ENCODE assay signal across 8 cellular contexts in genomic region chr16:70332728-70333127, GRCh38. TPM values are rescaled to one million over a fixed set of nuclear protein-coding genes. Genes with fewer than 3 reads are reported as not detected.
DNase-seq lines count a peak whose midpoint lies in the region; ATAC-seq, FAIRE-seq and TF ChIP-seq lines count a peak whose summit lies in the region.
"Not testable (repeated sequence)": the region's sequence is repeated elsewhere in the genome, so short reads cannot be mapped to it uniquely, and the experiment has no call there.

No MANE protein-coding gene starts in this region.

- H3K27ac ChIP-seq in A549 (peak overlapping the region; percentile 58 to 82; a peak in 5 of 6 replicates), left ventricle myocardium inferior (replicated peaks) (peak overlapping the region; percentile 16)
- not testable (repeated sequence) for H3K27ac ChIP-seq in H9 (ENCODE audit: insufficient read length, low read depth, low read length); endothelial cell of umbilical vein (ENCODE audit: insufficient read depth, low read depth, low read length)

- not testable (repeated sequence) for H3K56ac ChIP-seq in H9 (ENCODE audit: insufficient read length, low read depth, low read length)

- dilution Hi-C loops in endothelial cell of umbilical vein (cut with MboI; ENCODE audit: extremely low pct_ligation_motif_present, low sequenced_read_pairs): not testable (repeated sequence)

- H3K36me3 ChIP-seq in endothelial cell of umbilical vein (ENCODE audit: control insufficient read depth in 2 of 2, extremely low read depth in 1 of 2, insufficient read depth in 2 of 2, low read length in 2 of 2) (peaks cover 6 to 25% of the 10 kb centered on the region in 2 experiments), left ventricle myocardium inferior (peaks cover 79% of the 10 kb centered on the region)

- not testable (repeated sequence) for BruUV-seq in endothelial cell of umbilical vein (replicated peaks; lab: Mats Ljungman, UMichigan)

- H3K4me3 ChIP-seq in A549; endothelial cell of umbilical vein (replicated peaks in 1 of 3; ENCODE audit: insufficient read depth in 1 of 3, low read depth in 1 of 3, low read length in 3 of 3); left ventricle myocardium inferior: not testable (repeated sequence)

- not testable (repeated sequence) for FAIRE-seq in A549 (lab: Jason Lieb, UNC)
- peak; percentile 43 for FAIRE-seq in endothelial cell of umbilical vein (lab: Jason Lieb, UNC)

- intact Hi-C loops in activated naive CD4-positive, alpha-beta T cell treated with anti-CD3 and anti-CD28 coated beads for 36 hours (cut with micrococcal nuclease): loop anchor here (5.0 kb wide), 1 partner anchor 320 kb away; no protein-coding TSS in a partner anchor
- intact Hi-C loops in endothelial cell of umbilical vein (cut with micrococcal nuclease); left ventricle myocardium inferior (cut with micrococcal nuclease): not testable (repeated sequence)

- H3K14ac ChIP-seq in H9 (ENCODE audit: insufficient read depth, low read length): not testable (repeated sequence)

- H3K23me2 ChIP-seq in H9 (ENCODE audit: insufficient read length, low read depth, low read length, poor library complexity, severe bottlenecking): not testable (repeated sequence)

- not testable (repeated sequence) for H2AK5ac ChIP-seq in H9 (ENCODE audit: insufficient read length, low read length)

- peak in 1 of 2 experiments; percentile 19; a peak in 2 of 6 replicates for ATAC-seq in A549
- not testable (repeated sequence) for ATAC-seq in T-helper 17 cell

- H3K36me3 Mint-ChIP-seq in H9 (ENCODE audit: insufficient read depth in 1 of 3, low read depth in 3 of 3): peaks cover 28 to 62% (median 53%) of the 10 kb centered on the region in 3 experiments; a peak in 6 of 7 replicates
- H3K36me3 Mint-ChIP-seq in T-helper 17 cell (ENCODE audit: low read depth); activated naive CD4-positive, alpha-beta T cell treated with anti-CD3 and anti-CD28 coated beads for 36 hours (ENCODE audit: low read depth): not testable (repeated sequence)
- peaks cover 53% of the 10 kb centered on the region for H3K36me3 Mint-ChIP-seq in brain
- peaks cover 17% of the 10 kb centered on the region for H3K36me3 Mint-ChIP-seq in progenitor cell of endocrine pancreas (ENCODE audit: insufficient read depth)

- not testable (repeated sequence) for H2BK12ac ChIP-seq in H9 (ENCODE audit: insufficient read length, low read depth, low read length)

- H2BK15ac ChIP-seq in H9 (ENCODE audit: low read depth, low read length): not testable (repeated sequence)

- not testable (repeated sequence) for H3K4me2 ChIP-seq in A549; H9 (ENCODE audit: insufficient read depth, insufficient read length, low read length); endothelial cell of umbilical vein (ENCODE audit: insufficient read depth, low read length)

- not testable (repeated sequence) for H3K9ac ChIP-seq in H9 (ENCODE audit: extremely low read depth, insufficient read length, low read length); endothelial cell of umbilical vein (replicated peaks; ENCODE audit: extremely low read depth, insufficient read depth, low read length)

- H4K8ac ChIP-seq in H9 (replicated peaks; ENCODE audit: insufficient read length, low read depth, low read length): not testable (repeated sequence)

- H2BK20ac ChIP-seq in H9 (ENCODE audit: low read depth, low read length, poor library complexity, severe bottlenecking): not testable (repeated sequence)

- peak overlapping the region; percentile 71 to 92 (median 84); a peak in 4 of 7 replicates for H3K27ac Mint-ChIP-seq in H9
- H3K27ac Mint-ChIP-seq in T-helper 17 cell: peak overlapping the region; percentile 49
- peak overlapping the region; percentile 50 for H3K27ac Mint-ChIP-seq in activated naive CD4-positive, alpha-beta T cell treated with anti-CD3 and anti-CD28 coated beads for 36 hours
- peak overlapping the region in 3 of 5 experiments; percentile 46 to 89 (median 56) for H3K27ac Mint-ChIP-seq in brain
- peak overlapping the region; percentile 84 for H3K27ac Mint-ChIP-seq in progenitor cell of endocrine pancreas

- TF ChIP-seq CTCF in A549 (IDR thresholded peaks at IDR 0.05); H9 (conservative IDR thresholded peaks at IDR 0.05); brain (conservative IDR thresholded peaks at IDR 0.05); endothelial cell of umbilical vein (IDR thresholded peaks at IDR 0.05; ENCODE audit: extremely low read depth in 1 of 2, insufficient read depth in 1 of 2, low read depth in 1 of 2, low read length in 2 of 2); left ventricle myocardium inferior (IDR thresholded peaks at IDR 0.05; ENCODE audit: borderline replicate concordance); progenitor cell of endocrine pancreas (IDR thresholded peaks at IDR 0.05; ENCODE audit: unreplicated experiment): not testable (repeated sequence)

- POLR2A ChIA-PET in A549 (lab: Yijun Ruan, JAX); endothelial cell of umbilical vein (lab: Charles Lee): not testable (repeated sequence)

- H3K27me3 Mint-ChIP-seq in H9 (ENCODE audit: low read depth); T-helper 17 cell; activated naive CD4-positive, alpha-beta T cell treated with anti-CD3 and anti-CD28 coated beads for 36 hours (ENCODE audit: low read depth); brain; progenitor cell of endocrine pancreas: not testable (repeated sequence)

- H3K9me3 ChIP-seq in A549; H9 (ENCODE audit: control insufficient read depth, low read depth, low read length); T-helper 17 cell (ENCODE audit: control insufficient read depth, low read length, poor library complexity, severe bottlenecking); endothelial cell of umbilical vein (replicated peaks; ENCODE audit: control insufficient read depth, insufficient read depth, low read length); left ventricle myocardium inferior (replicated peaks): not testable (repeated sequence)

- not testable (repeated sequence) for H3K9me1 ChIP-seq in endothelial cell of umbilical vein (replicated peaks; ENCODE audit: control insufficient read depth, extremely low read depth, insufficient read depth, low read length)

- not testable (repeated sequence) for TF ChIP-seq EP300 in A549 (IDR thresholded peaks at IDR 0.05)

- not testable (repeated sequence) for H2AFZ ChIP-seq in H9 (ENCODE audit: low read length); endothelial cell of umbilical vein (ENCODE audit: low read depth, low read length)

- H2BK120ac ChIP-seq in H9 (ENCODE audit: low read depth, low read length, poor library complexity, severe bottlenecking): not testable (repeated sequence)

- not testable (repeated sequence) for H3K27me3 ChIP-seq in H9 (ENCODE audit: insufficient read depth, low read length); endothelial cell of umbilical vein (ENCODE audit: control insufficient read depth in 2 of 2, insufficient read depth in 2 of 2, low read length in 2 of 2); left ventricle myocardium inferior (ENCODE audit: low read depth)

- H3K23ac ChIP-seq in H9 (ENCODE audit: insufficient read length, low read depth, low read length): not testable (repeated sequence)

- H3K4ac ChIP-seq in H9 (ENCODE audit: low read depth, low read length): not testable (repeated sequence)

- 91% methylated on average over 5 of the region's 12 CpGs for WGBS in A549 (ENCODE audit: missing lambda C conversion rate)
- no CpG with 5 or more reads among the region's 12 CpGs for WGBS in H9 (ENCODE audit: extremely low coverage, insufficient read length, low lambda C conversion rate)

- H3K79me2 ChIP-seq in H9 (ENCODE audit: insufficient read depth, low read length); endothelial cell of umbilical vein (ENCODE audit: control insufficient read depth, insufficient read depth, low read length): not testable (repeated sequence)

- H3K4me1 ChIP-seq in A549; H9 (ENCODE audit: insufficient read depth, low read length); endothelial cell of umbilical vein (ENCODE audit: control insufficient read depth, extremely low read depth, insufficient read depth, low read length); left ventricle myocardium inferior: not testable (repeated sequence)

- not testable (repeated sequence) for H3K9me3 Mint-ChIP-seq in H9; activated naive CD4-positive, alpha-beta T cell treated with anti-CD3 and anti-CD28 coated beads for 36 hours; brain; progenitor cell of endocrine pancreas (ENCODE audit: low read depth)

- H3K79me1 ChIP-seq in H9 (ENCODE audit: insufficient read depth, low read depth, low read length, poor library complexity, severe bottlenecking): not testable (repeated sequence)

- H3T11ph ChIP-seq in H9 (ENCODE audit: low read length): not testable (repeated sequence)

- not testable (repeated sequence) for H4K5ac ChIP-seq in H9 (ENCODE audit: insufficient read length, low read depth, low read length)

- H3K18ac ChIP-seq in H9 (ENCODE audit: insufficient read length, low read depth, low read length): not testable (repeated sequence)

- TF ChIP-seq RAD21 in A549 (conservative IDR thresholded peaks at IDR 0.05 in 1 of 2, IDR thresholded peaks at IDR 0.05 in 1 of 2): not testable (repeated sequence)

- not testable (repeated sequence) for H4K91ac ChIP-seq in H9 (ENCODE audit: insufficient read length, low read depth, low read length)

- not testable (repeated sequence) for H3K4me1 Mint-ChIP-seq in H9; T-helper 17 cell; activated naive CD4-positive, alpha-beta T cell treated with anti-CD3 and anti-CD28 coated beads for 36 hours (ENCODE audit: low read depth); brain; progenitor cell of endocrine pancreas (ENCODE audit: low read depth)

- H3K4me3 Mint-ChIP-seq in H9; T-helper 17 cell; activated naive CD4-positive, alpha-beta T cell treated with anti-CD3 and anti-CD28 coated beads for 36 hours; brain; progenitor cell of endocrine pancreas (ENCODE audit: low read depth): not testable (repeated sequence)

- H2BK5ac ChIP-seq in H9 (ENCODE audit: insufficient read length, low read length): not testable (repeated sequence)

- not testable (repeated sequence) for H4K20me1 ChIP-seq in H9 (ENCODE audit: control insufficient read depth, insufficient read depth, insufficient read length); endothelial cell of umbilical vein (replicated peaks; ENCODE audit: control insufficient read depth, extremely low read depth, insufficient read depth, low read length)

- DNase-seq in A549 (ENCODE audit: low read depth in 1 of 2, low spot score in 1 of 2): peak in 1 of 2 experiments; percentile 29
- not testable (repeated sequence) for DNase-seq in H9; T-helper 17 cell; activated naive CD4-positive, alpha-beta T cell treated with anti-CD3 and anti-CD28 coated beads for 36 hours; endothelial cell of umbilical vein (ENCODE audit: low read depth, low spot score); left ventricle myocardium inferior; progenitor cell of endocrine pancreas (ENCODE audit: low spot score, unreplicated experiment)

- TF ChIP-seq POLR2A in A549 (IDR thresholded peaks at IDR 0.05; ENCODE audit: low read length); endothelial cell of umbilical vein (IDR thresholded peaks at IDR 0.05; ENCODE audit: low read depth, low read length): not testable (repeated sequence)

- CTCF ChIA-PET in A549 (lab: Yijun Ruan, JAX): interaction anchor here (1.0 to 2.2 kb wide), 3 partner anchors 9 to 320 kb away, joined by 4 to 10 read pairs (median 5); no protein-coding TSS in a partner anchor
- CTCF ChIA-PET in activated naive CD4-positive, alpha-beta T cell treated with anti-CD3 and anti-CD28 coated beads for 36 hours (lab: Charles Lee): interaction anchor here (0.6 to 2.8 kb wide), 4 partner anchors 33 to 322 kb away, joined by 3 to 15 read pairs (median 8); no protein-coding TSS in a partner anchor
- CTCF ChIA-PET in endothelial cell of umbilical vein (lab: Charles Lee): not testable (repeated sequence)

RNA-seq across cellular contexts. Expression of gene DDX19A, which starts 14.0 kb away (rescaled TPM):
- polyA plus RNA-seq in A549 (2011; rRNA removed) (40.4 and 41.9 TPM in 2 replicates), A549 (2017; fragmentation: RNase III; extraction: RNeasy Plus Mini Kit Qiagen cat#74134 plus additional on column Dnase treatment) (41.3 to 46.2 TPM (median 43.8 TPM) in 3 replicates), brain (ENCODE audit: insufficient read depth, low read depth, low replicate concordance) (37.4 TPM), endothelial cell of umbilical vein (21.7 and 26.5 TPM in 2 replicates)
- polyA plus RNA-seq in A549 (2012; cell fraction: cytosol; rRNA removed): 40.2 and 43.7 TPM in 2 replicates
- 29.4 and 38.6 TPM in 2 replicates for polyA plus RNA-seq in A549 (2012; cell fraction: nucleus; rRNA removed)
- 45.3 and 54.3 TPM in 2 replicates for polyA minus RNA-seq in A549 (2011; rRNA and poly(A)+ RNA removed)
- total RNA-seq in H9 (2021) (57.1 and 59.4 TPM in 2 replicates), T-helper 17 cell (10 to 100 TPM; 49.3 to 51.8 TPM), endothelial cell of umbilical vein (41.3 and 41.6 TPM in 2 replicates), left ventricle myocardium inferior (27.1 TPM), progenitor cell of endocrine pancreas (46.7 and 49.6 TPM in 2 replicates)
- 10 to 100 TPM; 43.4 to 46.0 TPM for total RNA-seq in activated naive CD4-positive, alpha-beta T cell treated with anti-CD3 and anti-CD28 coated beads for 36 hours
- 37.8 and 42.1 TPM in 2 replicates for polyA plus RNA-seq in endothelial cell of umbilical vein (2011; cell fraction: cytosol; rRNA removed)
- 36.4 and 37.2 TPM in 2 replicates for polyA plus RNA-seq in endothelial cell of umbilical vein (2011; cell fraction: nucleus; rRNA removed)
- 36.9 and 42.9 TPM in 2 replicates for polyA plus RNA-seq in endothelial cell of umbilical vein (2012)
- 37.6 and 45.8 TPM in 2 replicates for polyA minus RNA-seq in endothelial cell of umbilical vein
- polyA minus RNA-seq in endothelial cell of umbilical vein (2011; cell fraction: cytosol; rRNA and poly(A)+ RNA removed): 41.9 TPM
- 23.4 and 23.9 TPM in 2 replicates for polyA minus RNA-seq in endothelial cell of umbilical vein (2011; cell fraction: nucleus; rRNA and poly(A)+ RNA removed)

RNA-seq across cellular contexts. Expression of gene DDX19B, which starts 33.7 kb away (rescaled TPM):
- polyA plus RNA-seq in A549 (2011; rRNA removed) (50.6 and 59.4 TPM in 2 replicates), A549 (2017; fragmentation: RNase III; extraction: RNeasy Plus Mini Kit Qiagen cat#74134 plus additional on column Dnase treatment) (26.9 to 27.2 TPM (median 27.0 TPM) in 3 replicates), brain (ENCODE audit: insufficient read depth, low read depth, low replicate concordance) (98.4 TPM), endothelial cell of umbilical vein (23.8 and 28.1 TPM in 2 replicates)
- 33.9 and 35.1 TPM in 2 replicates for polyA plus RNA-seq in A549 (2012; cell fraction: cytosol; rRNA removed)
- polyA plus RNA-seq in A549 (2012; cell fraction: nucleus; rRNA removed): 31.7 and 32.3 TPM in 2 replicates
- polyA minus RNA-seq in A549 (2011; rRNA and poly(A)+ RNA removed): 20.0 and 22.3 TPM in 2 replicates
- total RNA-seq in H9 (2021) (46.7 and 47.3 TPM in 2 replicates), T-helper 17 cell (10 to 100 TPM; 28.7 to 31.2 TPM), endothelial cell of umbilical vein (33.6 and 34.3 TPM in 2 replicates), left ventricle myocardium inferior (13.7 TPM), progenitor cell of endocrine pancreas (36.4 and 38.3 TPM in 2 replicates)
- total RNA-seq in activated naive CD4-positive, alpha-beta T cell treated with anti-CD3 and anti-CD28 coated beads for 36 hours: 10 to 100 TPM; 28.7 to 31.3 TPM
- polyA plus RNA-seq in endothelial cell of umbilical vein (2011; cell fraction: cytosol; rRNA removed): 34.8 and 35.9 TPM in 2 replicates
- polyA plus RNA-seq in endothelial cell of umbilical vein (2011; cell fraction: nucleus; rRNA removed): 57.9 and 59.1 TPM in 2 replicates
- polyA plus RNA-seq in endothelial cell of umbilical vein (2012): 34.0 and 36.3 TPM in 2 replicates
- polyA minus RNA-seq in endothelial cell of umbilical vein: 14.3 and 17.4 TPM in 2 replicates
- polyA minus RNA-seq in endothelial cell of umbilical vein (2011; cell fraction: cytosol; rRNA and poly(A)+ RNA removed): 8.5 TPM
- polyA minus RNA-seq in endothelial cell of umbilical vein (2011; cell fraction: nucleus; rRNA and poly(A)+ RNA removed): 14.2 and 14.9 TPM in 2 replicates

RNA-seq across cellular contexts. Expression of gene AARS1, which starts 43.4 kb away (rescaled TPM):
- 325 and 344 TPM in 2 replicates for polyA plus RNA-seq in A549 (2011; rRNA removed)
- 154 and 159 TPM in 2 replicates for polyA plus RNA-seq in A549 (2012; cell fraction: cytosol; rRNA removed)
- 192 and 210 TPM in 2 replicates for polyA plus RNA-seq in A549 (2012; cell fraction: nucleus; rRNA removed)
- polyA plus RNA-seq in A549 (2017; fragmentation: RNase III; extraction: RNeasy Plus Mini Kit Qiagen cat#74134 plus additional on column Dnase treatment): 123 to 137 TPM (median 134 TPM) in 3 replicates
- polyA minus RNA-seq in A549 (2011; rRNA and poly(A)+ RNA removed): 302 and 339 TPM in 2 replicates
- total RNA-seq in H9 (2021): 164 and 168 TPM in 2 replicates
- total RNA-seq in T-helper 17 cell: 10 to 100 TPM; 14.7 to 20.6 TPM
- 100 to 1,000 TPM; 237 to 238 TPM for total RNA-seq in activated naive CD4-positive, alpha-beta T cell treated with anti-CD3 and anti-CD28 coated beads for 36 hours
- polyA plus RNA-seq in brain (ENCODE audit: insufficient read depth, low read depth, low replicate concordance): 288 TPM
- total RNA-seq in endothelial cell of umbilical vein: 109 and 110 TPM in 2 replicates
- 58.9 and 71.3 TPM in 2 replicates for polyA plus RNA-seq in endothelial cell of umbilical vein
- polyA plus RNA-seq in endothelial cell of umbilical vein (2011; cell fraction: cytosol; rRNA removed): 82.0 and 84.3 TPM in 2 replicates
- 115 and 118 TPM in 2 replicates for polyA plus RNA-seq in endothelial cell of umbilical vein (2011; cell fraction: nucleus; rRNA removed)
- polyA plus RNA-seq in endothelial cell of umbilical vein (2012): 99.2 and 104 TPM in 2 replicates
- 116 and 125 TPM in 2 replicates for polyA minus RNA-seq in endothelial cell of umbilical vein
- 144 TPM for polyA minus RNA-seq in endothelial cell of umbilical vein (2011; cell fraction: cytosol; rRNA and poly(A)+ RNA removed)
- 42.4 and 56.3 TPM in 2 replicates for polyA minus RNA-seq in endothelial cell of umbilical vein (2011; cell fraction: nucleus; rRNA and poly(A)+ RNA removed)
- 61.0 TPM for total RNA-seq in left ventricle myocardium inferior
- 113 and 114 TPM in 2 replicates for total RNA-seq in progenitor cell of endocrine pancreas
